Comparison of ENCODE assay signal across 10 cellular contexts in genomic region chr4:109548655-109549054, GRCh38. TPM values are rescaled to one million over a fixed set of nuclear protein-coding genes. Genes with fewer than 3 reads are reported as not detected.
A peak's percentile ranks its signal among the peaks of the same experiment; 100 is the strongest.
DNase-seq lines count a peak whose midpoint lies in the region; TF ChIP-seq lines count a peak whose summit lies in the region.
"Had no signal": no experiment of that assay in that cellular context is flagged by ENCODE, and none has a peak within 500 bp of the region (broad histone marks: within the 10 kb centered on the region; RNA-seq: fewer than 3 reads in every experiment).

No MANE protein-coding gene starts in this region.

- no peaks in the 10 kb centered on the region for H3K27me3 Mint-ChIP-seq in activated naive CD8-positive, alpha-beta T cell treated with anti-CD3 and anti-CD28 coated beads for 36 hours

- H3K36me3 ChIP-seq in H7 (replicated peaks; ENCODE audit: control insufficient read depth, insufficient read depth, low read length): no peaks in the 10 kb centered on the region
- H3K36me3 ChIP-seq: colonic mucosa had no signal

- no peaks in the 10 kb centered on the region for H3K27me3 ChIP-seq in H7 (ENCODE audit: control insufficient read depth, insufficient read depth, low read length)
- H3K27me3 ChIP-seq: colonic mucosa had no signal

- peaks cover 21% of the 10 kb centered on the region for H3K4me1 Mint-ChIP-seq in activated naive CD8-positive, alpha-beta T cell treated with anti-CD3 and anti-CD28 coated beads for 36 hours

- DNase-seq in AG09309 (ENCODE audit: low read depth) (peak; percentile 18), HS-27A (ENCODE audit: low read depth) (peak; percentile 40), kidney tubule cell (ENCODE audit: low spot score) (peak; percentile 93), NCI-H345 treated with DMSO at 0.1 percent for 48 hours (lab: John Stamatoyannopoulos, UW; ENCODE audit: unreplicated experiment) (no peak), DMS79 treated with DMSO at 0.1 percent for 48 hours (lab: John Stamatoyannopoulos, UW) (no peak), H7 (no peak), OCI-M2 (lab: John Stamatoyannopoulos, UW; ENCODE audit: unreplicated experiment) (no peak)
- DNase-seq in activated naive CD8-positive, alpha-beta T cell treated with anti-CD3 and anti-CD28 coated beads for 36 hours: no peak
- DNase-seq: colonic mucosa, NCI-H1930 had no signal

- no peak overlapping the region for H3K4me3 ChIP-seq in AG09309 (ENCODE audit: control insufficient read depth, low read depth, low read length)
- no peak overlapping the region for H3K4me3 ChIP-seq in H7 (ENCODE audit: insufficient read depth, low read depth, low read length)
- H3K4me3 ChIP-seq: colonic mucosa had no signal

- H3K4me3 Mint-ChIP-seq in activated naive CD8-positive, alpha-beta T cell treated with anti-CD3 and anti-CD28 coated beads for 36 hours: no peak overlapping the region

- peaks cover 9% of the 10 kb centered on the region for H3K9me3 Mint-ChIP-seq in activated naive CD8-positive, alpha-beta T cell treated with anti-CD3 and anti-CD28 coated beads for 36 hours

- peaks cover 31% of the 10 kb centered on the region for H3K36me3 Mint-ChIP-seq in activated naive CD8-positive, alpha-beta T cell treated with anti-CD3 and anti-CD28 coated beads for 36 hours

- H3K27ac Mint-ChIP-seq in activated naive CD8-positive, alpha-beta T cell treated with anti-CD3 and anti-CD28 coated beads for 36 hours: peak overlapping the region; percentile 65

- no peak for TF ChIP-seq CTCF in AG09309 (IDR thresholded peaks at IDR 0.05; ENCODE audit: control insufficient read depth, insufficient read depth, low read depth, low read length, missing control alignments)

RNA-seq across cellular contexts. Expression of gene MCUB, which starts 11.4 kb away (rescaled TPM):
- 10 to 100 TPM; 72.7 to 76.1 TPM for total RNA-seq in activated naive CD8-positive, alpha-beta T cell treated with anti-CD3 and anti-CD28 coated beads for 36 hours
- 16.9 and 18.1 TPM in 2 replicates for total RNA-seq in H7 (2014; rRNA removed; shearing (Covaris generic))

Comparison
In these comparisons a context has a peak if more than half of its experiments do, and no peak if none do; other contexts are left out.
1. DNase-seq: peak in AG09309 (single experiment), HS-27A (single experiment) and kidney tubule cell (single experiment); none in activated naive CD8-positive, alpha-beta T cell treated with anti-CD3 and anti-CD28 coated beads for 36 hours (single experiment), NCI-H345 treated with DMSO at 0.1 percent for 48 hours (single experiment), DMS79 treated with DMSO at 0.1 percent for 48 hours (single experiment), H7 (single experiment) and OCI-M2 (single experiment).